In genomic region chr17:47946516-47946915, GRCh38 we compare ENCODE assay signal across 11 cellular contexts. TPM values are rescaled to one million over a fixed set of nuclear protein-coding genes. Genes with fewer than 3 reads are reported as not detected.
A peak's percentile ranks its signal among the peaks of the same experiment; 100 is the strongest.
DNase-seq lines count a peak whose midpoint lies in the region; ATAC-seq, FAIRE-seq and TF ChIP-seq lines count a peak whose summit lies in the region.
"Had no signal": no experiment of that assay in that cellular context is flagged by ENCODE, and none has a peak within 500 bp of the region (broad histone marks: within the 10 kb centered on the region; RNA-seq: fewer than 3 reads in every experiment).

No MANE protein-coding gene starts in this region.

- H3K4me3 Mint-ChIP-seq in progenitor cell of endocrine pancreas (ENCODE audit: low read depth): no peak overlapping the region

- 89% methylated on average over 6 of the region's 6 CpGs for WGBS in A549 (ENCODE audit: missing lambda C conversion rate)

- no peak overlapping the region; the same call in 2 of the 3 replicates for H3K4me2 ChIP-seq in A549
- peak overlapping the region; percentile 53; the same call in 1 of the 2 replicates for H3K4me2 ChIP-seq in HCT116 (ENCODE audit: low read length)

- POLR2A ChIA-PET in A549 (lab: Yijun Ruan, JAX) (interaction anchor here (0.5 to 1.1 kb wide), 4 partner anchors 24 to 115 kb away, joined by 5 to 12 read pairs (median 6); partner anchors contain the start of genes CDK5RAP3, LRRC46, MRPL10 and SP2), HCT116 (lab: Charles Lee) (interaction anchor here (0.6 to 4.3 kb wide), 6 partner anchors 9 to 102 kb away, joined by 3 to 20 read pairs (median 5); partner anchors contain the start of genes CDK5RAP3, NFE2L1, PRR15L and SP2)

- no peaks in the 10 kb centered on the region for H3K9me3 Mint-ChIP-seq in progenitor cell of endocrine pancreas (ENCODE audit: low read depth)

- peak overlapping the region; percentile 92 for H3K27ac Mint-ChIP-seq in progenitor cell of endocrine pancreas

- RAD21 ChIA-PET in HCT116 (lab: Charles Lee; ENCODE audit: low non-redundant PET in 1 of 2, low total read pairs in 2 of 2, uncharacterized antibody in 2 of 2, unreplicated experiment in 2 of 2): interaction anchor here (0.6 to 1.3 kb wide), 6 partner anchors 9 to 105 kb away, joined by 3 to 8 read pairs (median 4); partner anchors contain the start of genes CDK5RAP3 (in 2 of the 2), PRR15L (in 1 of the 2) and SCRN2 (in 1 of the 2)

- peak overlapping the region; percentile 39 to 55; a peak in 5 of 6 replicates for H3K27ac ChIP-seq in A549
- H3K27ac ChIP-seq in HCT116 (ENCODE audit: low read depth, low read length): peak overlapping the region; percentile 66
- peak overlapping the region; percentile 3 for H3K27ac ChIP-seq in duodenal mucosa (ENCODE audit: low read depth, low read length)
- H3K27ac ChIP-seq: neutrophil had no signal

- H3K79me2 ChIP-seq in HCT116 (ENCODE audit: insufficient read depth, low read length): peaks cover 17% of the 10 kb centered on the region

- no peaks in the 10 kb centered on the region for H3K9me3 ChIP-seq in A549
- H3K9me3 ChIP-seq in HCT116 (ENCODE audit: control insufficient read depth in 1 of 2, insufficient read depth in 1 of 2, low read depth in 1 of 2, low read length in 2 of 2): no peaks in the 10 kb centered on the region
- H3K9me3 ChIP-seq in duodenal mucosa (ENCODE audit: control insufficient read depth in 1 of 2, low read length in 2 of 2): no peaks in the 10 kb centered on the region
- H3K9me3 ChIP-seq: neutrophil, uterus had no signal

- H3K4me1 Mint-ChIP-seq in progenitor cell of endocrine pancreas (ENCODE audit: low read depth): peaks cover 24% of the 10 kb centered on the region

- DNase-seq in A549 (ENCODE audit: low read depth in 1 of 2, low spot score in 1 of 2) (no peak), HCT116 (ENCODE audit: low read depth, low spot score) (no peak), progenitor cell of endocrine pancreas (ENCODE audit: low spot score, unreplicated experiment) (no peak), SKM-1 treated with dmso at 0.1 percent for 144 hours (lab: John Stamatoyannopoulos, UW; ENCODE audit: unreplicated experiment) (no peak)

- H3K9me2 ChIP-seq in HCT116 (ENCODE audit: insufficient read depth): no peaks in the 10 kb centered on the region

- peaks cover 1% of the 10 kb centered on the region for H3K36me3 Mint-ChIP-seq in progenitor cell of endocrine pancreas (ENCODE audit: insufficient read depth)

- TF ChIP-seq RAD21 in A549 (conservative IDR thresholded peaks at IDR 0.05 in 1 of 2, IDR thresholded peaks at IDR 0.05 in 1 of 2): no peak
- no peak for TF ChIP-seq RAD21 in HCT116 (IDR thresholded peaks at IDR 0.05; ENCODE audit: low read depth)

- H2AFZ ChIP-seq in HCT116 (ENCODE audit: low read depth, low read length, poor library complexity, severe bottlenecking): no peak overlapping the region

- no TSS peak for BruUV-seq in HCT116 (replicated peaks; lab: Mats Ljungman, UMichigan)

- TF ChIP-seq POLR2A in A549 (IDR thresholded peaks at IDR 0.05; ENCODE audit: low read length) (no peak), HCT116 (IDR thresholded peaks at IDR 0.05; ENCODE audit: borderline replicate concordance, extremely low read depth, insufficient read depth, insufficient read length) (no peak)

- no peak for TF ChIP-seq EP300 in A549 (IDR thresholded peaks at IDR 0.05)

- no peaks in the 10 kb centered on the region for H4K20me1 ChIP-seq in HCT116 (ENCODE audit: insufficient read depth)

- H3K36me3 ChIP-seq in HCT116 (ENCODE audit: control insufficient read depth in 1 of 2, insufficient read depth in 2 of 2, low read length in 2 of 2): peaks cover 10 to 12% of the 10 kb centered on the region in 2 experiments; a peak in 3 of 4 replicates
- H3K36me3 ChIP-seq in duodenal mucosa (ENCODE audit: control insufficient read depth in 1 of 2, insufficient read depth in 2 of 2, low read length in 2 of 2): peaks cover 19 to 53% of the 10 kb centered on the region in 2 donors
- H3K36me3 ChIP-seq: neutrophil, uterus had no signal

- intact Hi-C loops in HCT116 (cut with micrococcal nuclease): no loop called here

- FAIRE-seq in A549 (lab: Jason Lieb, UNC): no peak

- no peak for TF ChIP-seq CTCF in A549 (IDR thresholded peaks at IDR 0.05)
- TF ChIP-seq CTCF in HCT116 (IDR thresholded peaks at IDR 0.05 in 2 of 3, conservative IDR thresholded peaks at IDR 0.05 in 1 of 3; ENCODE audit: borderline replicate concordance in 1 of 3, insufficient read depth in 1 of 3, low read depth in 2 of 3, low read length in 2 of 3): no peak
- no peak for TF ChIP-seq CTCF in progenitor cell of endocrine pancreas (IDR thresholded peaks at IDR 0.05; ENCODE audit: unreplicated experiment)

- no peak for ATAC-seq in A549
- 0 out of 2 replicates have a peak, but pooled peaks have one; percentile 1 for ATAC-seq in HCT116
- no peak for ATAC-seq in HG03469 (IDR thresholded peaks at IDR 0.05; ENCODE audit: unreplicated experiment)
- ATAC-seq in HG03139 (IDR thresholded peaks at IDR 0.05; ENCODE audit: unreplicated experiment): no peak
- no peak for ATAC-seq in HG02610 (IDR thresholded peaks at IDR 0.05; ENCODE audit: unreplicated experiment)

- no peaks in the 10 kb centered on the region for H3K27me3 Mint-ChIP-seq in progenitor cell of endocrine pancreas

- no peak overlapping the region for H3K4me3 ChIP-seq in A549
- H3K4me3 ChIP-seq in HCT116 (replicated peaks in 1 of 2; ENCODE audit: low read depth in 1 of 2, low read length in 2 of 2): no peak overlapping the region
- H3K4me3 ChIP-seq in duodenal mucosa (ENCODE audit: low read depth in 1 of 2, low read length in 2 of 2): no peak overlapping the region
- H3K4me3 ChIP-seq: uterus had no signal

- H3K9ac ChIP-seq in HCT116 (ENCODE audit: low read length) (no peak overlapping the region), duodenal mucosa (ENCODE audit: low read depth in 1 of 2, low read length in 2 of 2) (peak overlapping the region in 1 of 2 donors; percentile 22)

- H3K4me1 ChIP-seq in A549 (peaks cover 58% of the 10 kb centered on the region), HCT116 (ENCODE audit: control insufficient read depth in 1 of 2, insufficient read depth in 2 of 2, low read length in 2 of 2) (peaks cover 35 to 54% of the 10 kb centered on the region in 2 experiments), duodenal mucosa (ENCODE audit: control insufficient read depth in 1 of 2, insufficient read depth in 2 of 2, low read length in 2 of 2) (peaks cover 58% of the 10 kb centered on the region in 2 donors)
- H3K4me1 ChIP-seq: uterus had no signal

- no peaks in the 10 kb centered on the region for H3K27me3 ChIP-seq in HCT116 (ENCODE audit: insufficient read depth, low read length)
- no peaks in the 10 kb centered on the region for H3K27me3 ChIP-seq in duodenal mucosa (ENCODE audit: control insufficient read depth in 1 of 2, insufficient read depth in 2 of 2, low read length in 2 of 2)
- H3K27me3 ChIP-seq: neutrophil, uterus had no signal

- CTCF ChIA-PET in A549 (lab: Yijun Ruan, JAX) (interaction anchor here (0.6 to 24.7 kb wide), 23 partner anchors 15 to 619 kb away, joined by 3 to 1426 read pairs (median 5); partner anchors contain the start of genes CDK5RAP3, COPZ2, PNPO and PRR15L), HCT116 (lab: Charles Lee) (interaction anchor here (0.7 to 5.1 kb wide), 37 partner anchors 9 to 389 kb away, joined by 3 to 83 read pairs (median 5); partner anchors contain the start of genes CDK5RAP3, LRRC46, MRPL10 and OSBPL7)

TF ChIP-seq in A549, 52 proteins besides CTCF, POLR2A, EP300 and RAD21:
- no peak for TF ChIP-seq FOXS1 (CRISPR knock-in tag; IDR thresholded peaks at IDR 0.05)
- TF ChIP-seq JUN (IDR thresholded peaks at IDR 0.05): no peak
- no peak for TF ChIP-seq NR3C1 (IDR thresholded peaks at IDR 0.05)
- no peak for TF ChIP-seq ZSCAN20 (CRISPR knock-in tag; IDR thresholded peaks at IDR 0.05)

TF ChIP-seq in HCT116, 20 proteins besides CTCF, POLR2A, EP300 and RAD21:
- TF ChIP-seq FOSL1 (IDR thresholded peaks at IDR 0.05; ENCODE audit: low read depth): no peak

RNA-seq across cellular contexts. Expression of gene PNPO, which starts 5.1 kb away (rescaled TPM):
- polyA plus RNA-seq in A549 (2011; rRNA removed) (40.8 and 43.4 TPM in 2 replicates), A549 (2017; fragmentation: RNase III; extraction: RNeasy Plus Mini Kit Qiagen cat#74134 plus additional on column Dnase treatment) (28.7 to 29.8 TPM (median 29.5 TPM) in 3 replicates)
- 23.8 and 27.6 TPM in 2 replicates for polyA plus RNA-seq in A549 (2012; cell fraction: cytosol; rRNA removed)
- 14.3 and 18.6 TPM in 2 replicates for polyA plus RNA-seq in A549 (2012; cell fraction: nucleus; rRNA removed)
- 80.8 and 86.2 TPM in 2 replicates for polyA minus RNA-seq in A549 (2011; rRNA and poly(A)+ RNA removed)
- total RNA-seq in HCT116 (2021; ENCODE audit: unreplicated experiment) (74.9 TPM), progenitor cell of endocrine pancreas (11.9 and 12.2 TPM in 2 replicates)
- polyA plus RNA-seq in HCT116 (2012): 34.5 and 36.3 TPM in 2 replicates

RNA-seq across cellular contexts. Expression of gene PRR15L, which starts 11.2 kb away (rescaled TPM):
- polyA plus RNA-seq in A549 (2011; rRNA removed) (2.2 and 3.7 TPM in 2 replicates), A549 (2017; fragmentation: RNase III; extraction: RNeasy Plus Mini Kit Qiagen cat#74134 plus additional on column Dnase treatment) (0.88 to 1.6 TPM (median 1.1 TPM) in 3 replicates)
- 0.25 and 0.36 TPM in 2 replicates for polyA plus RNA-seq in A549 (2012; cell fraction: cytosol; rRNA removed)
- polyA plus RNA-seq in A549 (2012; cell fraction: nucleus; rRNA removed): 0.26 and 0.31 TPM in 2 replicates
- polyA minus RNA-seq in A549 (2011; rRNA and poly(A)+ RNA removed): 2.3 and 3.1 TPM in 2 replicates
- total RNA-seq in HCT116 (2021; ENCODE audit: unreplicated experiment) (0.34 TPM), progenitor cell of endocrine pancreas (32.2 and 36.1 TPM in 2 replicates)
- 0.84 and 0.99 TPM in 2 replicates for polyA plus RNA-seq in HCT116 (2012)
- total RNA-seq: H4 had no signal

RNA-seq across cellular contexts. Expression of gene CDK5RAP3, which starts 24.4 kb away (rescaled TPM):
- polyA plus RNA-seq in A549 (2011; rRNA removed): 124 and 179 TPM in 2 replicates
- 114 and 128 TPM in 2 replicates for polyA plus RNA-seq in A549 (2012; cell fraction: cytosol; rRNA removed)
- 796 and 944 TPM in 2 replicates for polyA plus RNA-seq in A549 (2012; cell fraction: nucleus; rRNA removed)
- polyA plus RNA-seq in A549 (2017; fragmentation: RNase III; extraction: RNeasy Plus Mini Kit Qiagen cat#74134 plus additional on column Dnase treatment): 135 to 165 TPM (median 164 TPM) in 3 replicates
- polyA minus RNA-seq in A549 (2011; rRNA and poly(A)+ RNA removed): 99.5 and 169 TPM in 2 replicates
- total RNA-seq in HCT116 (2021; ENCODE audit: unreplicated experiment): 255 TPM
- polyA plus RNA-seq in HCT116 (2012): 315 and 319 TPM in 2 replicates
- total RNA-seq in progenitor cell of endocrine pancreas: 336 and 344 TPM in 2 replicates

RNA-seq across cellular contexts. Expression of gene SP2, which starts 50.5 kb away (rescaled TPM):
- polyA plus RNA-seq in A549 (2011; rRNA removed) (6.2 and 8.0 TPM in 2 replicates), A549 (2017; fragmentation: RNase III; extraction: RNeasy Plus Mini Kit Qiagen cat#74134 plus additional on column Dnase treatment) (10.5 to 13.4 TPM (median 11.6 TPM) in 3 replicates)
- polyA plus RNA-seq in A549 (2012; cell fraction: cytosol; rRNA removed): 13.9 and 19.3 TPM in 2 replicates
- polyA plus RNA-seq in A549 (2012; cell fraction: nucleus; rRNA removed): 16.8 and 18.2 TPM in 2 replicates
- polyA minus RNA-seq in A549 (2011; rRNA and poly(A)+ RNA removed): 4.5 and 6.0 TPM in 2 replicates
- total RNA-seq in HCT116 (2021; ENCODE audit: unreplicated experiment) (22.2 TPM), progenitor cell of endocrine pancreas (16.0 and 18.6 TPM in 2 replicates)
- 26.8 and 27.2 TPM in 2 replicates for polyA plus RNA-seq in HCT116 (2012)

Comparison
In these comparisons a context has a peak if more than half of its experiments do, and no peak if none do; other contexts are left out.
1. H3K27ac ChIP-seq: peak in every context shown above with its lines; median percentile 66 in HCT116; 47 in A549; 3 in duodenal mucosa.
2. RNA of gene PRR15L, which starts 11.2 kb away (total RNA-seq): 32.2 to 36.1 TPM in progenitor cell of endocrine pancreas; 0.34 TPM in HCT116 (single experiment); every median in the first group is over 10 times any median in the second.